In the genomic region with DNA sequence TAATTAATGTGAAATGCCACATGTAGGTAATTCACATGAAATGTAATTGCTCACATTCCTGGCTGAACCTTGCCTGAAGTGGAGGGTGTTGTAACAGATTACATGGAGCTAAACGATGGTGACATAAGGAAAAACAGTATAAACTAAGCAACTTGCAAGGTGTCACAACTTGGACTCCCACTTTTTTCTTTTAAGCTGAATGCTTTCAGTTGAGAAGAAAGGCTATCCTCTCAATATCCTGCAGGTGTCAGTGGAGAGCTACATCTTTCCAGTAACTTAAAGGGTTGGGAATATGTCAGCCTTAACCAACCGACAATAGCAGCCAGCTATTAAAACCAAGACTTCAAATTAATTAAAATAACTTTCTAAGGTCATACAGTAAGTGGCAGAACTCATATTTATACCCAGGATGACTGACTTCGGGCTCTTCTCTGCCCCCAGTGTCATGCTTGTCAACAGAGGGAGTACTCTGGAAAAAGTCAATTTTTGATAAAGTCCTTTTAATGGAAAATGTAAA, we compare ENCODE assay signal across 8 cellular contexts. TPM values are rescaled to one million over a fixed set of nuclear protein-coding genes. Genes with fewer than 3 reads are reported as not detected.
A peak's percentile ranks its signal among the peaks of the same experiment; 100 is the strongest.
DNase-seq lines count a peak whose midpoint lies in the region; FAIRE-seq and TF ChIP-seq lines count a peak whose summit lies in the region.

No MANE protein-coding gene starts in this region.

- no peak overlapping the region for H3K4me3 ChIP-seq in BE2C (ENCODE audit: low read depth, low read length)
- H3K4me3 ChIP-seq in HL-60 (replicated peaks; ENCODE audit: insufficient read depth, low read length): no peak overlapping the region
- H3K4me3 ChIP-seq in bronchial epithelial cell (ENCODE audit: low read depth, low read length): no peak overlapping the region
- no peak overlapping the region for H3K4me3 ChIP-seq in kidney epithelial cell (ENCODE audit: low read depth, low read length)

- H3K27me3 ChIP-seq in BE2C: no peaks in the 10 kb centered on the region
- H3K27me3 ChIP-seq in HL-60 (ENCODE audit: insufficient read depth, poor library complexity, severe bottlenecking): no peaks in the 10 kb centered on the region
- H3K27me3 ChIP-seq in bronchial epithelial cell (ENCODE audit: control insufficient read depth, insufficient read depth, low read length): no peaks in the 10 kb centered on the region
- H3K27me3 ChIP-seq in kidney epithelial cell (ENCODE audit: control insufficient read depth, insufficient read depth, low read length): no peaks in the 10 kb centered on the region

- in situ Hi-C loops in GM13976 (cut with MboI; ENCODE audit: low sequenced_read_pairs, unreplicated experiment): loop anchor here (10.0 kb wide), 1 partner anchor 558 kb away; no protein-coding TSS in a partner anchor

- H3K9me3 ChIP-seq in BE2C: no peaks in the 10 kb centered on the region

- peak; percentile 89 for TF ChIP-seq CTCF in BE2C (IDR thresholded peaks at IDR 0.05; ENCODE audit: low read depth, low read length)
- TF ChIP-seq CTCF in GM13976 (IDR thresholded peaks at IDR 0.05; ENCODE audit: borderline replicate concordance, control extremely low read depth, extremely low read depth, insufficient read depth, missing control alignments): peak; percentile 45
- peak; percentile 56 for TF ChIP-seq CTCF in HL-60 (IDR thresholded peaks at IDR 0.05; ENCODE audit: insufficient read depth, low read length)
- peak; percentile 60 for TF ChIP-seq CTCF in bronchial epithelial cell (IDR thresholded peaks at IDR 0.05; ENCODE audit: insufficient read depth, low read length, severe bottlenecking)
- peak; percentile 79 for TF ChIP-seq CTCF in kidney epithelial cell (IDR thresholded peaks at IDR 0.05; ENCODE audit: insufficient read depth, low read length, poor library complexity, severe bottlenecking)

- H3K4me1 ChIP-seq in BE2C: no peaks in the 10 kb centered on the region; the same call in none of the 2 replicates

- no peak for FAIRE-seq in bronchial epithelial cell (lab: Jason Lieb, UNC)

- peak; percentile 31 for DNase-seq in BE2C
- DNase-seq in GM13976 (ENCODE audit: low spot score): peak; percentile 30
- DNase-seq in HL-60 (ENCODE audit: low read depth in 1 of 2, low spot score in 1 of 2): peak; percentile 45 to 46
- peak; percentile 75 for DNase-seq in NOMO-1 treated with DMSO at 0.1 percent for 48 hours (lab: John Stamatoyannopoulos, UW; ENCODE audit: unreplicated experiment)
- peak; percentile 79 for DNase-seq in bronchial epithelial cell (ENCODE audit: low read depth)
- peak; percentile 48 for DNase-seq in kidney epithelial cell (ENCODE audit: low read depth)
- peak; percentile 66 for DNase-seq in stromal cell of bone marrow (ENCODE audit: low read depth)
- DNase-seq in 8988T: no peak

- H3K36me3 ChIP-seq in BE2C (peaks cover 25% of the 10 kb centered on the region), bronchial epithelial cell (ENCODE audit: control insufficient read depth, insufficient read depth, low read length) (peaks cover 3% of the 10 kb centered on the region), kidney epithelial cell (ENCODE audit: control insufficient read depth, insufficient read depth, low read length) (no peaks in the 10 kb centered on the region)

- H3K27ac ChIP-seq in HL-60 (replicated peaks): no peak overlapping the region

RNA-seq across cellular contexts. Expression of a gene that starts 33.7 kb away (rescaled TPM):
- 20.7 TPM for polyA plus RNA-seq in BE2C (2012; ENCODE audit: insufficient read depth, insufficient read length, low read depth)
- total RNA-seq in bronchial epithelial cell: 40.0 and 58.4 TPM in 2 replicates
- 27.3 and 28.7 TPM in 2 replicates for total RNA-seq in kidney epithelial cell
